14 cellular contexts compared by ENCODE assay signal in the genomic region with DNA sequence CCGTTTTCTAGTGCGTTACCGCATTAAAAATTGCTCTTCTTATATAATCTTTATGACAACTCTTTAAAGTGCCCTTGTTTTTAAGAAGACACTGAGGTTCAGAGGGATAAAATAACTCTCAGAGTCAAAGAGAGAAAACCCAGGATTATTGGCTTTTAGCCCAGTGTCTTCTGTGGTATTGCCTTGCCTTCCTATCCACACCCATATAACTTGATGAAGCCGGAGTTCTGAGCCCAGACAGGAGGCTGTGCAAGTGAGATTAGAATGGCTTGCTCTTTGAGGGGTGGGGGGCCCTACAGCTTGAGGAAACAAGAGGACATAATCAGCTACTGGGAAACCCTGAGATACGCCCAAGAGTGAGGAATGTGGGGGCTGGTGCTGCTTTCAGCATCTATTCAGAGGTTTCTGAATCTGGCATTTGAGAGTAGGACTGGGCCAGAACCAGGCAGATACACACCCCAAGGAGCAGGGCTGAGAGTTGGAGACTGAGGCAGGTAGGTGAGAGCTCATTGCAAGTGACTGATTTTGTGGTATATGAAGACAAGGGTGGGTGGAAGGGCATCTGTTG. TPM values are rescaled to one million over a fixed set of nuclear protein-coding genes. Genes with fewer than 3 reads are reported as not detected.
A peak's percentile ranks its signal among the peaks of the same experiment; 100 is the strongest.
DNase-seq lines count a peak whose midpoint lies in the region; ATAC-seq, FAIRE-seq and TF ChIP-seq lines count a peak whose summit lies in the region.
"Had no signal": no experiment of that assay in that cellular context is flagged by ENCODE, and none has a peak within 500 bp of the region (broad histone marks: within the 10 kb centered on the region; RNA-seq: fewer than 3 reads in every experiment).

No MANE protein-coding gene starts in this region.

- H3K4me3 ChIP-seq in PC-9 (no peak overlapping the region), kidney (ENCODE audit: low read length in 2 of 2) (peak overlapping the region in 1 of 2 donors; percentile 79), small intestine (ENCODE audit: low read depth in 1 of 2, low read length in 2 of 2) (no peak overlapping the region), H7 (ENCODE audit: insufficient read depth, low read depth, low read length) (no peak overlapping the region), aorta (ENCODE audit: low read length in 2 of 2) (no peak overlapping the region)
- H3K4me3 ChIP-seq: esophagus muscularis mucosa, thoracic aorta had no signal

- peaks cover 24% of the 10 kb centered on the region for H3K4me1 ChIP-seq in PC-9 (replicated peaks; ENCODE audit: insufficient read depth)
- peaks cover 45 to 52% of the 10 kb centered on the region in 2 donors for H3K4me1 ChIP-seq in kidney (ENCODE audit: control insufficient read depth in 1 of 2, insufficient read depth in 1 of 2, low read depth in 1 of 2, low read length in 2 of 2)
- H3K4me1 ChIP-seq in small intestine (ENCODE audit: control insufficient read depth in 2 of 2, insufficient read depth in 1 of 2, low read depth in 1 of 2, low read length in 1 of 2), result peaks cover 19 to 23% of the 10 kb centered on the region in 2 donors
- no peaks in the 10 kb centered on the region for H3K4me1 ChIP-seq in aorta (ENCODE audit: control insufficient read depth in 1 of 2, insufficient read depth in 2 of 2, low read length in 2 of 2)

- POLR2A ChIA-PET in PC-9 (lab: Charles Lee; ENCODE audit: unreplicated experiment), result no interaction called here

- WGBS in small intestine, 3 donors, result 23 to 60% (median 34%) methylated on average over 5 of the region's 5 CpGs
- 93 to 95% methylated on average over 5 of the region's 5 CpGs for WGBS in aorta, 2 donors

- peaks cover 20% of the 10 kb centered on the region; the same call in 1 of the 2 replicates for H3F3A ChIP-seq in PC-9 (ENCODE audit: insufficient read depth, low read depth)

- no peak overlapping the region for H3K9ac ChIP-seq in kidney (ENCODE audit: low read length in 2 of 2)

- H3K27ac ChIP-seq in PC-9 (no peak overlapping the region), angular gyrus (ENCODE audit: low read depth, low read length) (peak overlapping the region; percentile 68), kidney (ENCODE audit: low read depth in 2 of 2, low read length in 2 of 2) (peak overlapping the region; percentile 26 to 58), small intestine (ENCODE audit: low read depth in 1 of 2, low read length in 1 of 2) (peak overlapping the region; percentile 12 to 66), aorta (ENCODE audit: low read depth in 1 of 2, low read length in 2 of 2) (no peak overlapping the region)
- H3K27ac ChIP-seq: thoracic aorta had no signal

- ATAC-seq in aorta (ENCODE audit: low FRiP score) (no peak), HG03175 (IDR thresholded peaks at IDR 0.05; ENCODE audit: unreplicated experiment) (no peak)
- ATAC-seq: activated T-cell treated with anti-CD3 and anti-CD28 coated beads, Interleukin-2, amount 50 U/mL, for 72 hours had no signal

- no TSS peak for BruUV-seq in PC-9 (replicated peaks; lab: Mats Ljungman, UMichigan)

- peak overlapping the region; percentile 84 for H3K4me2 ChIP-seq in PC-9

- H3K36me3 ChIP-seq in PC-9 (ENCODE audit: low read depth), result no peaks in the 10 kb centered on the region
- no peaks in the 10 kb centered on the region for H3K36me3 ChIP-seq in kidney (ENCODE audit: control insufficient read depth in 1 of 2, insufficient read depth in 2 of 2, low read length in 2 of 2)
- no peaks in the 10 kb centered on the region for H3K36me3 ChIP-seq in small intestine (ENCODE audit: control insufficient read depth in 2 of 2, insufficient read depth in 2 of 2, low read length in 2 of 2)
- H3K36me3 ChIP-seq in H7 (replicated peaks; ENCODE audit: control insufficient read depth, insufficient read depth, low read length), result no peaks in the 10 kb centered on the region
- H3K36me3 ChIP-seq in aorta (ENCODE audit: control insufficient read depth in 1 of 2, insufficient read depth in 2 of 2, low read length in 1 of 2), result no peaks in the 10 kb centered on the region
- H3K36me3 ChIP-seq: esophagus muscularis mucosa, thoracic aorta had no signal

- FAIRE-seq in kidney (lab: Jason Lieb, UNC) (no peak), small intestine (lab: Jason Lieb, UNC) (no peak)

- DNase-seq in PC-9 (no peak), kidney (no peak), small intestine (peak; percentile 53), H7 (no peak), NCI-H526 treated with DMSO at 0.1 percent for 48 hours (lab: John Stamatoyannopoulos, UW) (no peak), aorta (no peak)
- DNase-seq: activated T-cell treated with anti-CD3 and anti-CD28 coated beads, Interleukin-2, amount 50 U/mL, for 72 hours; CD8-positive, alpha-beta memory T cell; NCI-H1105 treated with DMSO at 0.1 percent for 48 hours; NCI-H526 had no signal

- peaks cover 49% of the 10 kb centered on the region for H3K79me2 ChIP-seq in PC-9 (ENCODE audit: low read depth)

- H3K9me2 ChIP-seq in PC-9 (ENCODE audit: insufficient read depth), result no peaks in the 10 kb centered on the region

- CTCF ChIA-PET in PC-9 (lab: Charles Lee), result no interaction called here

- TF ChIP-seq CTCF in PC-9 (conservative IDR thresholded peaks at IDR 0.05), result no peak
- TF ChIP-seq CTCF in kidney (IDR thresholded peaks at IDR 0.05; ENCODE audit: borderline replicate concordance, extremely low read depth, insufficient read depth), result no peak

- no peaks in the 10 kb centered on the region for H3K27me3 ChIP-seq in PC-9 (ENCODE audit: insufficient read depth, low read depth)
- no peaks in the 10 kb centered on the region for H3K27me3 ChIP-seq in small intestine (ENCODE audit: control insufficient read depth in 2 of 2, insufficient read depth in 2 of 2, low read length in 2 of 2)
- peaks cover 22% of the 10 kb centered on the region for H3K27me3 ChIP-seq in H7 (ENCODE audit: control insufficient read depth, insufficient read depth, low read length)
- H3K27me3 ChIP-seq in aorta (ENCODE audit: control insufficient read depth in 1 of 2, insufficient read depth in 2 of 2, low read length in 1 of 2), result no peaks in the 10 kb centered on the region

- H3K9me3 ChIP-seq in PC-9 (ENCODE audit: insufficient read depth, low read depth) (no peaks in the 10 kb centered on the region), kidney (ENCODE audit: control insufficient read depth in 1 of 2, low read length in 2 of 2) (no peaks in the 10 kb centered on the region), small intestine (ENCODE audit: control insufficient read depth, low read depth) (no peaks in the 10 kb centered on the region), aorta (ENCODE audit: control insufficient read depth, low read length) (no peaks in the 10 kb centered on the region)
- H3K9me3 ChIP-seq: esophagus muscularis mucosa, thoracic aorta had no signal

- intact Hi-C loops in PC-9 (cut with micrococcal nuclease; ENCODE audit: unreplicated experiment) (no loop called here), kidney (cut with DNase I) (no loop called here), aorta (cut with DNase I) (no loop called here)

- no peak overlapping the region for H2AFZ ChIP-seq in PC-9

- peaks cover 8% of the 10 kb centered on the region for H4K20me1 ChIP-seq in PC-9 (ENCODE audit: insufficient read depth)

RNA-seq across cellular contexts. Expression of a gene that starts 2.3 kb away (rescaled TPM):
- total RNA-seq in PC-9 (2021) (88.7 and 105 TPM in 2 replicates), kidney (69.4 TPM), aorta (10 to 100 TPM; 39.7 to 43.1 TPM)
- polyA plus RNA-seq in kidney (ENCODE audit: insufficient read depth, low read depth, low replicate concordance) (101 TPM), small intestine (10 to 100 TPM; 40.9 to 58.6 (median 55.2) TPM), aorta (10 to 100 TPM; 15.6 to 32.3 TPM)
- total RNA-seq in H7 (2014; rRNA removed; shearing (Covaris generic)), result 35.0 and 36.1 TPM in 2 replicates

RNA-seq across cellular contexts. Expression of a gene that starts 43.4 kb away (rescaled TPM):
- total RNA-seq in PC-9 (2021) (114 and 135 TPM in 2 replicates), kidney (183 TPM), aorta (10 to 100 TPM; 59.5 to 61.5 TPM)
- polyA plus RNA-seq in kidney (ENCODE audit: insufficient read depth, low read depth, low replicate concordance) (36.8 TPM), small intestine (10 to 100 TPM in 1 of 3 donors, 1 to 10 TPM in 2; 7.4 to 56.5 (median 8.4) TPM), aorta (10 to 100 TPM; 12.3 to 13.8 TPM)
- 36.3 and 37.6 TPM in 2 replicates for total RNA-seq in H7 (2014; rRNA removed; shearing (Covaris generic))

RNA-seq across cellular contexts. Expression of a gene that starts 54.1 kb away (rescaled TPM):
- total RNA-seq in PC-9 (2021), result not detected in 2 replicates
- total RNA-seq in kidney, result 0.57 TPM
- polyA plus RNA-seq in kidney (ENCODE audit: insufficient read depth, low read depth, low replicate concordance), result 0.22 TPM
- 1 to 10 TPM in 1 of 3 donors, not detected in 2; 1.4 TPM for polyA plus RNA-seq in small intestine
- total RNA-seq in H7 (2014; rRNA removed; shearing (Covaris generic)), result 0.97 and 1.1 TPM in 2 replicates
- total RNA-seq in aorta, result not detected
- not detected for polyA plus RNA-seq in aorta
- total RNA-seq: activated T-cell treated with anti-CD3 and anti-CD28 coated beads, Interleukin-2, amount 50 U/mL, for 72 hours; CD8-positive, alpha-beta memory T cell; esophagus muscularis mucosa; thoracic aorta had no signal
- polyA plus RNA-seq: CD8-positive, alpha-beta memory T cell had no signal

RNA-seq across cellular contexts. Expression of a gene that starts 54.1 kb away (rescaled TPM):
- total RNA-seq in PC-9 (2021) (not detected in 2 replicates), kidney (not detected), aorta (not detected)
- polyA plus RNA-seq in kidney (ENCODE audit: insufficient read depth, low read depth, low replicate concordance) (not detected), small intestine (not detected), aorta (not detected)
- not detected in 2 replicates for total RNA-seq in H7 (2014; rRNA removed; shearing (Covaris generic))
- total RNA-seq: activated T-cell treated with anti-CD3 and anti-CD28 coated beads, Interleukin-2, amount 50 U/mL, for 72 hours; CD8-positive, alpha-beta memory T cell; esophagus muscularis mucosa; thoracic aorta had no signal
- polyA plus RNA-seq: CD8-positive, alpha-beta memory T cell had no signal

Comparison
In these comparisons a context has a peak if more than half of its experiments do, and no peak if none do; other contexts are left out.
1. H3K27ac ChIP-seq: peak in angular gyrus (single experiment), kidney (2 of 2) and small intestine (2 of 2); none in PC-9 (single experiment) and aorta (0 of 2).